Comparison of ENCODE assay signal across 13 cellular contexts in the genomic region with DNA sequence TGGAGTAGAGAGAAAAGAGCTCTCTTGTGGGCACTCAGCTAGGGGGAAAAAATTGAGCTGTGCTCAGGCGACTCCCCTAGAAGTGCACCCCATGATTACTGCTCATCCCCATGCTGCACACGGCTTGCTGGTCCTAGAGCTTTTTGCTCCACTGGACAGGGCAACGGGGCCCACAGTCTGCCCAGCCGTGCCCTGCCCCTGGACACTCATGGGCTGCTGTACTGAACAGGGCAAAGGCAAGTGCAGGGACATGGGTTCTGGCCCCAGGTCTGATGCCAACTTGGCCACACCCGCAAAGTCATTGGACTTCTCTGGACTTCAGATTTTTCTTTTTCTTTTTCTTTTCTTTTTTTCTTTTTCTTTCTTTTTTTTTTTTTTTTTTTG. TPM values are rescaled to one million over a fixed set of nuclear protein-coding genes. Genes with fewer than 3 reads are reported as not detected.
A peak's percentile ranks its signal among the peaks of the same experiment; 100 is the strongest.
DNase-seq lines count a peak whose midpoint lies in the region; ATAC-seq, FAIRE-seq and TF ChIP-seq lines count a peak whose summit lies in the region.
"Had no signal": no experiment of that assay in that cellular context is flagged by ENCODE, and none has a peak within 500 bp of the region (broad histone marks: within the 10 kb centered on the region; RNA-seq: fewer than 3 reads in every experiment).

No MANE protein-coding gene starts in this region.

- TF ChIP-seq EP300 in A549 (IDR thresholded peaks at IDR 0.05) (no peak), K562 (IDR thresholded peaks at IDR 0.05; ENCODE audit: low read length) (no peak)

- POLR2A ChIA-PET in A549 (lab: Yijun Ruan, JAX): no interaction called here
- POLR2A ChIA-PET in K562 (lab: Yijun Ruan, JAX): interaction anchor here (0.8 to 1.3 kb wide), 3 partner anchors 23 to 191 kb away, joined by 3 to 6 read pairs (median 3); no protein-coding TSS in a partner anchor

- TF ChIP-seq POLR2A in A549 (IDR thresholded peaks at IDR 0.05; ENCODE audit: low read length) (no peak), K562 (conservative IDR thresholded peaks at IDR 0.05) (no peak), H54 (IDR thresholded peaks at IDR 0.05; ENCODE audit: low read depth, low read length) (no peak)

- DNase-seq in A549 (ENCODE audit: low read depth in 1 of 2, low spot score in 1 of 2): no peak
- no peak for DNase-seq in DND-41
- no peak for DNase-seq in K562 (ENCODE audit: extremely low read depth in 1 of 4, low spot score in 3 of 4)
- no peak for DNase-seq in trophoblast cell
- DNase-seq in CD1c-positive myeloid dendritic cell (ENCODE audit: extremely low spot score): no peak
- no peak for DNase-seq in H54 (ENCODE audit: insufficient read length, low spot score)
- DNase-seq in NCI-H1436 treated with DMSO at 0.1 percent for 48 hours (lab: John Stamatoyannopoulos, UW): no peak
- DNase-seq: amniotic stem cell, endodermal cell, H7, NCI-H2029, NCI-H526, PC-9 had no signal

- H3K9me3 ChIP-seq in A549 (0 out of 3 replicates have a peak, but pooled peaks cover 2% of the 10 kb centered on the region), DND-41 (ENCODE audit: insufficient read depth, low read length, severe bottlenecking) (no peaks in the 10 kb centered on the region), K562 (replicated peaks; ENCODE audit: control insufficient read depth, insufficient read depth, low read depth, low read length) (no peaks in the 10 kb centered on the region), trophoblast cell (ENCODE audit: insufficient read depth, low read depth, low read length) (no peaks in the 10 kb centered on the region)

- intact Hi-C loops in K562 (cut with micrococcal nuclease): no loop called here

- H2BK120ac ChIP-seq in trophoblast cell (ENCODE audit: insufficient read depth, low read length, poor library complexity): no peak overlapping the region

- CTCF ChIA-PET in A549 (lab: Yijun Ruan, JAX): interaction anchor here (2.1 kb wide), 1 partner anchor 9 kb away, joined by 4 read pairs; no protein-coding TSS in a partner anchor
- CTCF ChIA-PET in K562 (lab: Yijun Ruan, JAX; ENCODE audit: low intra/inter-chr PET ratio): no interaction called here

- H2BK12ac ChIP-seq in trophoblast cell (ENCODE audit: low read length): peak overlapping the region; percentile 2

- FAIRE-seq in A549 (lab: Jason Lieb, UNC): no peak
- FAIRE-seq in K562 (lab: Jason Lieb, UNC): no peak
- no peak for FAIRE-seq in H54 (lab: Jason Lieb, UNC)

- H3K4ac ChIP-seq in trophoblast cell (ENCODE audit: low read depth, low read length): no peak overlapping the region

- H3K23ac ChIP-seq in trophoblast cell (ENCODE audit: low read length): no peak overlapping the region

- in situ Hi-C loops in K562 (cut with MboI): no loop called here

- no peak overlapping the region for H3K18ac ChIP-seq in trophoblast cell (ENCODE audit: low read length)

- H4K8ac ChIP-seq in trophoblast cell (ENCODE audit: low read depth, low read length): no peak overlapping the region

- H3K4me1 ChIP-seq in A549: peaks cover 45% of the 10 kb centered on the region
- peaks cover 73% of the 10 kb centered on the region for H3K4me1 ChIP-seq in DND-41 (ENCODE audit: insufficient read depth, low read length)
- peaks cover 21 to 34% of the 10 kb centered on the region in 2 experiments for H3K4me1 ChIP-seq in K562 (replicated peaks in 1 of 2; ENCODE audit: control insufficient read depth in 2 of 2, insufficient read depth in 2 of 2, low read length in 2 of 2)
- H3K4me1 ChIP-seq in trophoblast cell (ENCODE audit: control insufficient read depth in 1 of 2, insufficient read depth in 2 of 2, low read length in 2 of 2): peaks cover 9% of the 10 kb centered on the region in 2 experiments

- peak overlapping the region; percentile 64 for H3K14ac ChIP-seq in trophoblast cell (ENCODE audit: low read length)

- TF ChIP-seq CTCF in A549 (IDR thresholded peaks at IDR 0.05): no peak
- TF ChIP-seq CTCF in DND-41 (IDR thresholded peaks at IDR 0.05; ENCODE audit: borderline replicate concordance, extremely low read depth, low read length, poor library complexity, severe bottlenecking): no peak
- no peak for TF ChIP-seq CTCF in K562 (IDR thresholded peaks at IDR 0.05 in 2 of 3, conservative IDR thresholded peaks at IDR 0.05 in 1 of 3; ENCODE audit: insufficient read depth in 2 of 3, low read depth in 1 of 3, low read length in 3 of 3)

- H3K79me2 ChIP-seq in DND-41 (ENCODE audit: insufficient read depth, low read length): no peaks in the 10 kb centered on the region
- H3K79me2 ChIP-seq in K562 (ENCODE audit: control insufficient read depth, insufficient read depth, low read length): no peaks in the 10 kb centered on the region
- no peaks in the 10 kb centered on the region for H3K79me2 ChIP-seq in trophoblast cell (ENCODE audit: control insufficient read depth, insufficient read depth, low read length, poor library complexity)

- H4K20me1 ChIP-seq in DND-41 (ENCODE audit: insufficient read depth, low read length) (no peaks in the 10 kb centered on the region), K562 (replicated peaks; ENCODE audit: control insufficient read depth, insufficient read depth, low read length) (no peaks in the 10 kb centered on the region)

- H3K9ac ChIP-seq in DND-41 (ENCODE audit: low read depth, low read length) (peak overlapping the region; percentile 67), K562 (ENCODE audit: insufficient read depth in 1 of 2, low read depth in 2 of 2, low read length in 2 of 2) (peak overlapping the region; percentile 26 to 67; a peak in 2 of 4 replicates), trophoblast cell (ENCODE audit: low read length) (no peak overlapping the region)

- peaks cover 5% of the 10 kb centered on the region for H3K79me1 ChIP-seq in trophoblast cell (ENCODE audit: low read length)

- H3K27ac ChIP-seq in A549 (peak overlapping the region; percentile 81 to 91), DND-41 (ENCODE audit: low read length) (peak overlapping the region; percentile 98), K562 (ENCODE audit: extremely low read depth, low read depth, low read length) (no peak overlapping the region; the same call in 2 of the 3 replicates), trophoblast cell (ENCODE audit: low read depth, low read length) (no peak overlapping the region)
- H3K27ac ChIP-seq: PC-9 had no signal

- ATAC-seq in A549 (no peak), DND-41 (ENCODE audit: insufficient read depth, low read depth) (no peak), K562 (peak; percentile 4; the same call in 2 of the 3 replicates)

- peak overlapping the region; percentile 97 for H2AK5ac ChIP-seq in trophoblast cell (ENCODE audit: low read length)

- H3K36me3 ChIP-seq in DND-41 (ENCODE audit: insufficient read depth, low read length) (no peaks in the 10 kb centered on the region), K562 (ENCODE audit: control insufficient read depth, insufficient read depth, low read length) (no peaks in the 10 kb centered on the region), trophoblast cell (ENCODE audit: control insufficient read depth in 1 of 2, insufficient read depth in 2 of 2, low read length in 2 of 2) (no peaks in the 10 kb centered on the region)

- H3K27me3 ChIP-seq in DND-41 (ENCODE audit: insufficient read depth, low read length, poor library complexity) (no peaks in the 10 kb centered on the region), K562 (ENCODE audit: control insufficient read depth in 2 of 2, insufficient read depth in 2 of 2, low read length in 2 of 2) (no peaks in the 10 kb centered on the region), trophoblast cell (ENCODE audit: insufficient read depth, low read length) (no peaks in the 10 kb centered on the region)

- H3K9me1 ChIP-seq in K562 (ENCODE audit: control insufficient read depth, insufficient read depth, low read length): peaks cover 6% of the 10 kb centered on the region

- no peak overlapping the region for H4K91ac ChIP-seq in trophoblast cell (ENCODE audit: low read depth, low read length)

- H2AFZ ChIP-seq in DND-41 (ENCODE audit: low read depth, low read length) (0 out of 2 replicates have a peak overlapping the region, but pooled peaks have one; percentile 0), K562 (ENCODE audit: low read depth, low read length) (peak overlapping the region; percentile 28; the same call in 1 of the 2 replicates), trophoblast cell (ENCODE audit: insufficient read depth, low read length, poor library complexity) (peak overlapping the region; percentile 51)
- H2AFZ ChIP-seq: PC-9 had no signal

- H2BK5ac ChIP-seq in trophoblast cell (ENCODE audit: low read depth, low read length, poor library complexity): no peak overlapping the region

- H3K4me2 ChIP-seq in A549 (no peak overlapping the region; the same call in 2 of the 3 replicates), DND-41 (ENCODE audit: insufficient read depth, low read length) (no peak overlapping the region; the same call in 1 of the 2 replicates), K562 (ENCODE audit: insufficient read depth, low read length) (no peak overlapping the region), trophoblast cell (ENCODE audit: low read length) (no peak overlapping the region)
- H3K4me2 ChIP-seq: PC-9 had no signal

- no TSS peak for BruUV-seq in K562 (replicated peaks; lab: Mats Ljungman, UMichigan)

- TF ChIP-seq RAD21 in A549 (conservative IDR thresholded peaks at IDR 0.05 in 1 of 2, IDR thresholded peaks at IDR 0.05 in 1 of 2) (no peak), K562 (CRISPR knock-in tag; conservative IDR thresholded peaks at IDR 0.05 in 1 of 2, IDR thresholded peaks at IDR 0.05 in 1 of 2) (no peak)

- no peak overlapping the region for H4K12ac ChIP-seq in trophoblast cell (ENCODE audit: low read depth, low read length)

- WGBS in A549 (ENCODE audit: missing lambda C conversion rate): 97% methylated on average over 5 of the region's 5 CpGs
- WGBS in K562 (ENCODE audit: insufficient coverage, low coverage, missing lambda C conversion rate): 82% methylated on average over 5 of the region's 5 CpGs
- WGBS in trophoblast cell (ENCODE audit: extremely low coverage, insufficient coverage, insufficient read length): no CpG with 5 or more reads among the region's 5 CpGs

- no peak overlapping the region for H3K4me3 ChIP-seq in A549
- H3K4me3 ChIP-seq in DND-41 (ENCODE audit: low read depth in 1 of 2, low read length in 2 of 2): no peak overlapping the region
- H3K4me3 ChIP-seq in K562: no peak overlapping the region
- no peak overlapping the region for H3K4me3 ChIP-seq in trophoblast cell (ENCODE audit: low read depth, low read length)
- H3K4me3 ChIP-seq: PC-9 had no signal

RNA-seq across cellular contexts. Expression of gene TARBP1, which starts 42.8 kb away (rescaled TPM):
- polyA plus RNA-seq in A549 (2011; rRNA removed) (41.1 and 44.7 TPM in 2 replicates), A549 (2017; fragmentation: RNase III; extraction: RNeasy Plus Mini Kit Qiagen cat#74134 plus additional on column Dnase treatment) (22.4 to 25.7 TPM (median 23.1 TPM) in 3 replicates), K562 (2011; rRNA removed) (48.0 and 66.5 TPM in 2 replicates), K562 (2014; fragmentation: Illumina TruSeq; extraction: Trizol) (20.5 and 22.9 TPM in 2 replicates), K562 (2014; fragmentation: Nextera tagmentation; extraction: Ambion mirVana) (10 to 100 TPM in 1 of 2 experiments, 1 to 10 TPM in 1; 8.8 to 10.4 TPM), K562 (2014; rRNA removed) (24.3 and 29.5 TPM in 2 replicates)
- 20.3 and 22.1 TPM in 2 replicates for polyA plus RNA-seq in A549 (2012; cell fraction: cytosol; rRNA removed)
- 28.3 and 55.1 TPM in 2 replicates for polyA plus RNA-seq in A549 (2012; cell fraction: nucleus; rRNA removed)
- polyA minus RNA-seq in A549 (2011; rRNA and poly(A)+ RNA removed): 18.5 and 18.9 TPM in 2 replicates
- 26.2 and 82.6 TPM in 2 replicates for total RNA-seq in K562 (2011; cell fraction: chromatin; rRNA removed; ENCODE audit: low replicate concordance)
- total RNA-seq in K562 (2011; cell fraction: nucleolus; rRNA removed): 15.0 and 20.9 TPM in 2 replicates
- 28.7 and 45.3 TPM in 2 replicates for total RNA-seq in K562 (2011; cell fraction: nucleoplasm; rRNA removed)
- total RNA-seq in K562 (2014; rRNA removed) (15.3 and 16.1 TPM in 2 replicates), K562 (2014; rRNA removed; fragmentation: Illumina TruSeq; extraction: Trizol) (25.0 and 28.0 TPM in 2 replicates), K562 (2015; rRNA removed; fragmentation: Illumina TruSeq; extraction: Trizol) (23.1 and 26.5 TPM in 2 replicates), K562 (2021) (15.6 and 18.6 TPM in 2 replicates)
- 12.4 and 31.8 TPM in 2 replicates for polyA plus RNA-seq in K562 (2011; cell fraction: cytosol; rRNA removed)
- polyA plus RNA-seq in K562 (2011; cell fraction: nucleus; rRNA removed): 84.2 and 119 TPM in 2 replicates
- 14.6 and 30.8 TPM in 2 replicates for polyA plus RNA-seq in K562 (2012)
- polyA minus RNA-seq in K562 (2011; rRNA and poly(A)+ RNA removed): 27.7 and 45.5 TPM in 2 replicates
- 10.1 and 19.2 TPM in 2 replicates for polyA minus RNA-seq in K562 (2011; cell fraction: cytosol; rRNA and poly(A)+ RNA removed)
- polyA minus RNA-seq in K562 (2011; cell fraction: nucleus; rRNA and poly(A)+ RNA removed): 19.0 and 38.9 TPM in 2 replicates
- polyA plus RNA-seq in trophoblast cell (2013): 7.2 and 7.8 TPM in 2 replicates

Comparison
In these comparisons a context has a peak if more than half of its experiments do, and no peak if none do; other contexts are left out.
1. H3K27ac ChIP-seq: peak in A549 (2 of 2) and DND-41 (single experiment); none in K562 (single experiment) and trophoblast cell (single experiment).
2. H2AFZ ChIP-seq: peak in every context shown above with its lines; median percentile 51 in trophoblast cell; 28 in K562; 0 in DND-41.